Comparison of ENCODE assay signal across 8 cellular contexts in genomic region chr14:45083979-45084722, GRCh38. TPM values are rescaled to one million over a fixed set of nuclear protein-coding genes. Genes with fewer than 3 reads are reported as not detected.
A peak's percentile ranks its signal among the peaks of the same experiment; 100 is the strongest.
DNase-seq lines count a peak whose midpoint lies in the region; ATAC-seq, FAIRE-seq and TF ChIP-seq lines count a peak whose summit lies in the region.

Gene PRPF39, plus strand, starts transcription at chr14:45084116. Its CDS starts 11,124 bp downstream, at chr14:45095240.

- no peak for TF ChIP-seq RAD21 in H1 (IDR thresholded peaks at IDR 0.05 in 1 of 2, conservative IDR thresholded peaks at IDR 0.05 in 1 of 2; ENCODE audit: low read depth in 2 of 2, low read length in 2 of 2)

- H3K36me3 Mint-ChIP-seq in Caco-2 (ENCODE audit: insufficient read depth, unreplicated experiment): peaks cover 13% of the 10 kb centered on the region
- peaks cover 5% of the 10 kb centered on the region for H3K36me3 Mint-ChIP-seq in activated CD8-positive, alpha-beta memory T cell treated with anti-CD3 and anti-CD28 coated beads, Interleukin-2, amount 10 ng/mL, durations not matched to agents 7 days and 5 days

- H2BK120ac ChIP-seq in H1 (replicated peaks; ENCODE audit: low read depth, low read length) (no peak within 1 kb of the TSS), mesenchymal stem cell (ENCODE audit: low read depth, low read length) (no peak within 1 kb of the TSS)

- H2AFZ ChIP-seq in H1 (ENCODE audit: low read length) (peak within 1 kb of the TSS; percentile 99), mesenchymal stem cell (ENCODE audit: low read depth, low read length) (peak within 1 kb of the TSS; percentile 58)

- H3K23ac ChIP-seq in H1 (ENCODE audit: insufficient read length) (no peak within 1 kb of the TSS), mesenchymal stem cell (ENCODE audit: low read length in 2 of 2) (no peak within 1 kb of the TSS)

- H3K36me3 ChIP-seq in Caco-2 (ENCODE audit: control insufficient read depth, insufficient read depth, low read length) (no peaks in the 10 kb centered on the region), H1 (ENCODE audit: control insufficient read depth in 2 of 4, insufficient read depth in 4 of 4, low read length in 3 of 4) (no peaks in the 10 kb centered on the region), mesenchymal stem cell (ENCODE audit: control insufficient read depth in 1 of 2, insufficient read depth in 2 of 2, low read depth in 1 of 2, low read length in 2 of 2) (no peaks in the 10 kb centered on the region)

- TF ChIP-seq EP300 in H1 (IDR thresholded peaks at IDR 0.05; ENCODE audit: borderline replicate concordance in 1 of 2, low read depth in 2 of 2, low read length in 2 of 2): no peak

- no peak within 1 kb of the TSS; the same call in 1 of the 2 replicates for H2BK12ac ChIP-seq in H1 (ENCODE audit: low read depth, low read length)
- no peak within 1 kb of the TSS for H2BK12ac ChIP-seq in mesenchymal stem cell (ENCODE audit: low read length in 2 of 2)

- POLR2A ChIA-PET in Caco-2 (lab: Charles Lee): no interaction called here
- POLR2A ChIA-PET in H1 (lab: Charles Lee; ENCODE audit: partially characterized antibody): interaction anchor here (0.8 to 2.3 kb wide), 5 partner anchors 33 to 633 kb away, joined by 3 to 12 read pairs (median 4); partner anchors contain the start of genes FANCM, KLHL28 and TOGARAM1

- H3K27ac ChIP-seq in H1 (ENCODE audit: low read depth, low read length): peak within 1 kb of the TSS; percentile 81
- H3K27ac ChIP-seq in mesenchymal stem cell (ENCODE audit: low read length, poor library complexity, severe bottlenecking): peak within 1 kb of the TSS; percentile 64

- peak within 1 kb of the TSS; percentile 85 for H4K5ac ChIP-seq in H1 (ENCODE audit: insufficient read length, low read depth, low read length)

- H4K8ac ChIP-seq in H1 (ENCODE audit: extremely low read depth, insufficient read depth, low read length) (peak within 1 kb of the TSS; percentile 64; the same call in 1 of the 2 replicates), mesenchymal stem cell (ENCODE audit: low read length) (peak within 1 kb of the TSS; percentile 1)

- H3K27ac Mint-ChIP-seq in Caco-2 (ENCODE audit: unreplicated experiment): peak within 1 kb of the TSS; percentile 87
- H3K27ac Mint-ChIP-seq in activated CD8-positive, alpha-beta memory T cell treated with anti-CD3 and anti-CD28 coated beads, Interleukin-2, amount 10 ng/mL, durations not matched to agents 7 days and 5 days: peak within 1 kb of the TSS; percentile 93

- TSS peak; percentile 54 for BruUV-seq in Caco-2 (replicated peaks; lab: Mats Ljungman, UMichigan)

- peaks cover 0 to 8% of the 10 kb centered on the region in 2 experiments for H4K20me1 ChIP-seq in H1 (replicated peaks in 1 of 2; ENCODE audit: control insufficient read depth in 1 of 2, insufficient read depth in 2 of 2, low read length in 2 of 2)

- TF ChIP-seq CTCF in Caco-2 (IDR thresholded peaks at IDR 0.05; ENCODE audit: insufficient read depth in 1 of 2, low read depth in 1 of 2, low read length in 1 of 2, severe bottlenecking in 1 of 2, unreplicated experiment in 1 of 2) (no peak), H1 (IDR thresholded peaks at IDR 0.05; ENCODE audit: control extremely low read depth in 1 of 3, insufficient read depth in 1 of 3, low read depth in 1 of 3, low read length in 3 of 3) (no peak)

- H3K4me3 ChIP-seq in Caco-2 (ENCODE audit: low read depth, low read length): peak within 1 kb of the TSS; percentile 49
- peak within 1 kb of the TSS; percentile 82 to 90 (median 86) for H3K4me3 ChIP-seq in H1 (ENCODE audit: extremely low read depth in 1 of 4, insufficient read depth in 2 of 4, low read depth in 3 of 4, low read length in 4 of 4)
- peak within 1 kb of the TSS; percentile 69 to 91 for H3K4me3 ChIP-seq in mesenchymal stem cell (ENCODE audit: insufficient read depth in 1 of 2, low read depth in 1 of 2, low read length in 2 of 2)

- peak; percentile 87 to 91 for DNase-seq in Caco-2
- DNase-seq in HTR-8/SVneo (ENCODE audit: insufficient read length, low spot score): peak; percentile 97
- peak; percentile 85 for DNase-seq in NOMO-1 treated with DMSO at 0.1 percent for 48 hours (lab: John Stamatoyannopoulos, UW; ENCODE audit: unreplicated experiment)
- peak; percentile 96 for DNase-seq in activated CD8-positive, alpha-beta memory T cell treated with anti-CD3 and anti-CD28 coated beads, Interleukin-2, amount 10 ng/mL, durations not matched to agents 7 days and 5 days
- DNase-seq in H1 (ENCODE audit: low read depth in 1 of 2, low spot score in 2 of 2): peak; percentile 72 to 96
- peak; percentile 92 for DNase-seq in mesenchymal stem cell
- peak; percentile 87 for DNase-seq in stimulated activated CD8-positive, alpha-beta memory T cell treated with anti-CD3 and anti-CD28 coated beads, Interleukin-12 subunit alpha, Interleukin-12 subunit beta, amount 100 ng/mL, for 24 hours (ENCODE audit: extremely low read depth)

- no peak within 1 kb of the TSS for H2BK20ac ChIP-seq in H1 (ENCODE audit: low read length)

- H3K56ac ChIP-seq in H1 (replicated peaks; ENCODE audit: insufficient read length, low read depth, low read length): peak within 1 kb of the TSS; percentile 71

- peak within 1 kb of the TSS; percentile 85 for H3K4me3 Mint-ChIP-seq in Caco-2 (ENCODE audit: unreplicated experiment)
- peak within 1 kb of the TSS; percentile 96 for H3K4me3 Mint-ChIP-seq in activated CD8-positive, alpha-beta memory T cell treated with anti-CD3 and anti-CD28 coated beads, Interleukin-2, amount 10 ng/mL, durations not matched to agents 7 days and 5 days

- H2AK5ac ChIP-seq in H1 (ENCODE audit: low read depth, low read length) (no peak within 1 kb of the TSS), mesenchymal stem cell (ENCODE audit: low read length, severe bottlenecking) (no peak within 1 kb of the TSS)

- peaks cover 17% of the 10 kb centered on the region for H3K4me1 Mint-ChIP-seq in Caco-2 (ENCODE audit: low read depth, unreplicated experiment)
- peaks cover 45% of the 10 kb centered on the region for H3K4me1 Mint-ChIP-seq in activated CD8-positive, alpha-beta memory T cell treated with anti-CD3 and anti-CD28 coated beads, Interleukin-2, amount 10 ng/mL, durations not matched to agents 7 days and 5 days

- H3K27me3 Mint-ChIP-seq in Caco-2 (ENCODE audit: insufficient read depth, unreplicated experiment): no peaks in the 10 kb centered on the region
- no peaks in the 10 kb centered on the region for H3K27me3 Mint-ChIP-seq in activated CD8-positive, alpha-beta memory T cell treated with anti-CD3 and anti-CD28 coated beads, Interleukin-2, amount 10 ng/mL, durations not matched to agents 7 days and 5 days

- H4K91ac ChIP-seq in H1 (replicated peaks; ENCODE audit: insufficient read length, low read length) (no peak within 1 kb of the TSS), mesenchymal stem cell (ENCODE audit: low read length) (no peak within 1 kb of the TSS)

- H3K23me2 ChIP-seq in H1 (ENCODE audit: low read depth, low read length): peaks cover 3% of the 10 kb centered on the region; the same call in 1 of the 2 replicates

- peak within 1 kb of the TSS; percentile 69 to 73 for H3K4me2 ChIP-seq in H1 (ENCODE audit: insufficient read depth in 1 of 2, low read depth in 2 of 2, low read length in 2 of 2)
- H3K4me2 ChIP-seq in mesenchymal stem cell (ENCODE audit: low read length, poor library complexity, severe bottlenecking): peak within 1 kb of the TSS; percentile 82

- H3K14ac ChIP-seq in H1 (ENCODE audit: insufficient read length): peak within 1 kb of the TSS; percentile 77
- H3K14ac ChIP-seq in mesenchymal stem cell (ENCODE audit: low read length in 2 of 2): peak within 1 kb of the TSS in 1 of 2 experiments; percentile 19

- CTCF ChIA-PET in Caco-2 (lab: Charles Lee) (no interaction called here), H1 (lab: Charles Lee; ENCODE audit: partially characterized antibody) (interaction anchor here (0.6 to 2.3 kb wide), 2 partner anchors 171 to 1972 kb away, joined by 3 to 10 read pairs; no protein-coding TSS in a partner anchor)
- CTCF ChIA-PET in activated CD8-positive, alpha-beta memory T cell treated with anti-CD3 and anti-CD28 coated beads, Interleukin-2, amount 10 ng/mL, durations not matched to agents 7 days and 5 days (lab: Charles Lee): interaction anchor here (0.9 kb wide), 1 partner anchor 10 kb away, joined by 3 read pairs; no protein-coding TSS in a partner anchor

- H3K9me3 ChIP-seq in Caco-2 (no peaks in the 10 kb centered on the region), H1 (ENCODE audit: insufficient read depth in 2 of 2, low read depth in 1 of 2, low read length in 1 of 2) (no peaks in the 10 kb centered on the region), mesenchymal stem cell (ENCODE audit: control insufficient read depth, low read length) (no peaks in the 10 kb centered on the region)

- H3K9ac ChIP-seq in H1 (replicated peaks in 1 of 4; ENCODE audit: extremely low read depth in 1 of 4, low read depth in 3 of 4, low read length in 3 of 4) (peak within 1 kb of the TSS; percentile 55 to 95 (median 90)), mesenchymal stem cell (ENCODE audit: low read length) (peak within 1 kb of the TSS; percentile 95)

- H3K27me3 ChIP-seq in Caco-2 (replicated peaks; ENCODE audit: control insufficient read depth, insufficient read depth, low read length): no peaks in the 10 kb centered on the region
- no peaks in the 10 kb centered on the region for H3K27me3 ChIP-seq in H1 (replicated peaks in 1 of 4; ENCODE audit: control insufficient read depth in 3 of 4, extremely low read depth in 1 of 4, insufficient read depth in 3 of 4, low read length in 3 of 4)
- H3K27me3 ChIP-seq in mesenchymal stem cell (ENCODE audit: control insufficient read depth in 1 of 2, insufficient read depth in 1 of 2, low read length in 2 of 2): no peaks in the 10 kb centered on the region

- 2% methylated on average over 30 of the region's 48 CpGs; no CpG with 5 or more reads in 1 of the 2 experiments for WGBS in H1 (ENCODE audit: extremely low coverage in 1 of 2, insufficient coverage in 1 of 2, insufficient read length in 1 of 2, insufficient replicate concordance in 2 of 2, low coverage in 1 of 2, low lambda C conversion rate in 2 of 2, missing lambda C conversion rate in 1 of 2), 2 experiments
- under 1% methylated on average over 33 of the region's 48 CpGs for WGBS in mesenchymal stem cell

- H3K9me3 Mint-ChIP-seq in Caco-2 (ENCODE audit: unreplicated experiment): no peaks in the 10 kb centered on the region
- H3K9me3 Mint-ChIP-seq in activated CD8-positive, alpha-beta memory T cell treated with anti-CD3 and anti-CD28 coated beads, Interleukin-2, amount 10 ng/mL, durations not matched to agents 7 days and 5 days (ENCODE audit: low read depth): no peaks in the 10 kb centered on the region

- H2BK15ac ChIP-seq in H1 (ENCODE audit: low read length): no peak within 1 kb of the TSS
- H2BK15ac ChIP-seq in mesenchymal stem cell (ENCODE audit: low read depth, poor library complexity, severe bottlenecking): no peak within 1 kb of the TSS

- peak; percentile 88 to 95 for TF ChIP-seq POLR2A in H1 (IDR thresholded peaks at IDR 0.05; ENCODE audit: control extremely low read depth in 1 of 2, low read depth in 2 of 2, low read length in 2 of 2)

- FAIRE-seq in HTR-8/SVneo (lab: Jason Lieb, UNC) (peak; percentile 93), H1 (lab: Jason Lieb, UNC) (no peak)

- H3K4me1 ChIP-seq in Caco-2 (no peaks in the 10 kb centered on the region), H1 (replicated peaks in 1 of 4; ENCODE audit: control insufficient read depth in 3 of 4, insufficient read depth in 4 of 4, low read length in 3 of 4) (peaks cover 0 to 6% (median 4%) of the 10 kb centered on the region in 4 experiments; a peak in 3 of 7 replicates), mesenchymal stem cell (ENCODE audit: control insufficient read depth, insufficient read depth, low read depth, low read length) (peaks cover 5% of the 10 kb centered on the region)

- peak; percentile 88 for ATAC-seq in GM21381 (IDR thresholded peaks at IDR 0.05; ENCODE audit: unreplicated experiment)
- peak; percentile 97 for ATAC-seq in activated CD8-positive, alpha-beta memory T cell treated with anti-CD3 and anti-CD28 coated beads, Interleukin-2, amount 10 ng/mL, durations not matched to agents 7 days and 5 days

- intact Hi-C loops in Caco-2 (cut with micrococcal nuclease; ENCODE audit: unreplicated experiment): loop anchor here (2.0 to 5.0 kb wide), 2 partner anchors 51 to 122 kb away; partner anchors contain the start of genes FANCM, FKBP3, KLHL28 and TOGARAM1

- H2BK5ac ChIP-seq in H1 (ENCODE audit: low read depth, low read length) (peak within 1 kb of the TSS; percentile 71), mesenchymal stem cell (ENCODE audit: low read depth, low read length, poor library complexity, severe bottlenecking) (no peak within 1 kb of the TSS)

- H3K4ac ChIP-seq in H1 (replicated peaks; ENCODE audit: insufficient read length, low read depth, low read length): peak within 1 kb of the TSS; percentile 55
- H3K4ac ChIP-seq in mesenchymal stem cell (ENCODE audit: low read depth in 1 of 2, low read length in 2 of 2): peak within 1 kb of the TSS in 1 of 2 experiments; percentile 87

- H3K18ac ChIP-seq in H1 (ENCODE audit: extremely low read depth, low read length): peak within 1 kb of the TSS; percentile 42
- peak within 1 kb of the TSS; percentile 50 to 79 for H3K18ac ChIP-seq in mesenchymal stem cell (ENCODE audit: low read depth in 1 of 2, low read length in 2 of 2)

- H3K79me1 ChIP-seq in H1 (ENCODE audit: low read depth, low read length): no peaks in the 10 kb centered on the region; the same call in 1 of the 2 replicates
- no peaks in the 10 kb centered on the region for H3K79me1 ChIP-seq in mesenchymal stem cell (replicated peaks; ENCODE audit: low read length, poor library complexity, severe bottlenecking)

- peaks cover 25 to 52% of the 10 kb centered on the region in 2 experiments for H3K79me2 ChIP-seq in H1 (ENCODE audit: control insufficient read depth in 1 of 2, insufficient read depth in 2 of 2, low read length in 2 of 2)

RNA-seq across cellular contexts. Expression of gene PRPF39, which starts in this region (rescaled TPM):
- 22.3 and 30.0 TPM in 2 replicates for total RNA-seq in Caco-2 (2022)
- 10 to 100 TPM; 47.6 to 49.0 TPM for total RNA-seq in activated CD8-positive, alpha-beta memory T cell treated with anti-CD3 and anti-CD28 coated beads, Interleukin-2, amount 10 ng/mL, durations not matched to agents 7 days and 5 days
- total RNA-seq in H1 (2021; fragmentation: NEBNext Ultra II Directional; extraction: Animal tissue kit (Norgen Biotek cat#: 25700)): 36.7 and 43.3 TPM in 2 replicates
- polyA plus RNA-seq in H1 (2011; rRNA removed): 14.4 and 22.4 TPM in 2 replicates
- polyA plus RNA-seq in H1 (2011; cell fraction: cytosol; rRNA removed): 21.6 TPM
- polyA plus RNA-seq in H1 (2011; cell fraction: nucleus; rRNA removed): 59.0 TPM
- 19.7 to 35.7 TPM (median 27.5 TPM) in 4 replicates for polyA plus RNA-seq in H1 (2012, experiment 1 of 2)
- polyA plus RNA-seq in H1 (2012, experiment 2 of 2): 1.4 TPM
- polyA plus RNA-seq in H1 (2013, experiment 1 of 2): 24.0 TPM
- 20.2 TPM for polyA plus RNA-seq in H1 (2013, experiment 2 of 2)
- 54.7 and 78.1 TPM in 2 replicates for polyA minus RNA-seq in H1 (2011; rRNA and poly(A)+ RNA removed)
- polyA minus RNA-seq in H1 (2011; cell fraction: cytosol; rRNA and poly(A)+ RNA removed): 19.3 TPM
- polyA minus RNA-seq in H1 (2011; cell fraction: nucleus; rRNA and poly(A)+ RNA removed): 132 TPM
- polyA plus RNA-seq in mesenchymal stem cell (2013, experiment 1 of 2): 18.4 TPM
- polyA plus RNA-seq in mesenchymal stem cell (2013, experiment 2 of 2): 19.2 TPM

Comparison
In these comparisons a context has a peak if more than half of its experiments do, and no peak if none do; other contexts are left out.
1. Peak in every context shown above with its lines: DNase-seq, ATAC-seq, H3K4me3 ChIP-seq and H3K27ac ChIP-seq.